In the genomic region with DNA sequence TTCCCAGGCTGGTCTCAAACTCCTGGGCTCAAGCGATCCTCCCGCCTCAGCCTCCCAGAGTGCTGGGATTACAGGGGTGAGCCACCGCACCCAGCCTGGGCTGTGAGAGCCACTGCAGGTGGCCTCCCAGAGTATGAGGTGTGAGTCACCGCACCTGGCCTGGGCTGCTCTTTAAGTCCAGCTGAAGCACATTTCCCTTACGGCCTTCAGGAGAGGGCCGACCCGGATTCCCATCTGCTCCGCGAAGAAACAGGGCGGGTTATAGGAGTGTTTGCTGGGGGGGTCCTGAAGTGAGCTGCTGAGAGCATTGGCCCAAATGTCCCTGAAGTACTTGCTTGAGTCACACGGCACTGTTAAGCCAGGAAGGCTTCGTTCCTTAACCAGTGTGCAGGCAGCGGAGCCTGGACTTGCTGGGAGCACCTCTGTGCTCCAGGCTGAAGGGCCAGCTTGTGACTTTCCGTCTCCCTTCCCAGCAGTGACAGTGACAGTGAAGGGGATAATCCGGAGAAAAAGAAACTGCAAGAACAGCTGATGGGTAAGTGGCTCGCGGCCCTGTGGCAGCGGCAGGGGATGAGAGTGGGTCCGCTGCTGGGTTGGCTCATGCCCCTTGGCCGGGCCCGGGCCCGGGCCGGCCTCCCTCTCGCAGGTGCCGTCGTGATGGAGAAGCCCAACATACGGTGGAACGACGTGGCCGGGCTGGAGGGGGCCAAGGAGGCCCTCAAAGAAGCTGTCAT, we compare ENCODE assay signal across 17 cellular contexts. TPM values are rescaled to one million over a fixed set of nuclear protein-coding genes. Genes with fewer than 3 reads are reported as not detected.
"Had no signal": no experiment of that assay in that cellular context is flagged by ENCODE, and none has a peak within 500 bp of the region (broad histone marks: within the 10 kb centered on the region; RNA-seq: fewer than 3 reads in every experiment).

No MANE protein-coding gene starts in this region.

- H3K27me3 Mint-ChIP-seq: activated CD4-positive, alpha-beta T cell treated with anti-CD3 and anti-CD28 coated beads, Interleukin-2, amount 10 ng/mL, durations not matched to agents 24 days and 14 days; natural killer cell treated with Interleukin-12 subunit alpha and Interleukin-12 subunit beta and Interleukin-15 and Interleukin-18, amount 100 ng/mL, for 72 hours had no signal

- H3K4me3 ChIP-seq: sigmoid colon, spleen, vagina had no signal

- ATAC-seq: activated CD8-positive, alpha-beta T cell treated with anti-CD3 and anti-CD28 coated beads, Interleukin-2, amount 10 ng/mL, durations not matched to agents 7 days and 5 days; natural killer cell treated with Interleukin-12 subunit alpha and Interleukin-12 subunit beta and Interleukin-15 and Interleukin-18, amount 100 ng/mL, for 72 hours; WTC11 had no signal

- H3K9me3 ChIP-seq: sigmoid colon, spleen, vagina had no signal

- H3K4me1 Mint-ChIP-seq: WTC11 had no signal

- H3K4me3 Mint-ChIP-seq: activated CD4-positive, alpha-beta T cell treated with anti-CD3 and anti-CD28 coated beads, Interleukin-2, amount 10 ng/mL, durations not matched to agents 24 days and 14 days; activated CD8-positive, alpha-beta T cell treated with anti-CD3 and anti-CD28 coated beads, Interleukin-2, amount 10 ng/mL, durations not matched to agents 7 days and 5 days; natural killer cell treated with Interleukin-12 subunit alpha and Interleukin-12 subunit beta and Interleukin-15 and Interleukin-18, amount 100 ng/mL, for 72 hours; WTC11 had no signal

- H3K27ac Mint-ChIP-seq: activated CD4-positive, alpha-beta T cell treated with anti-CD3 and anti-CD28 coated beads, Interleukin-2, amount 10 ng/mL, durations not matched to agents 24 days and 14 days; activated CD8-positive, alpha-beta T cell treated with anti-CD3 and anti-CD28 coated beads, Interleukin-2, amount 10 ng/mL, durations not matched to agents 7 days and 5 days; activated T-helper 2 cell treated with anti-CD3 and anti-CD28 coated beads, Interferon-gamma antibody, Interleukin-2, Interleukin-4, amounts not matched to agents 10 μg/mL and 5 μg/mL and 100 μg/mL, durations not matched to agents 14 hours and 24 hours and 36 hours; natural killer cell treated with Interleukin-12 subunit alpha and Interleukin-12 subunit beta and Interleukin-15 and Interleukin-18, amount 100 ng/mL, for 72 hours; WTC11 had no signal

- DNase-seq: activated CD8-positive, alpha-beta T cell treated with anti-CD3 and anti-CD28 coated beads, Interleukin-2, amount 10 ng/mL, durations not matched to agents 7 days and 5 days; activated naive CD4-positive, alpha-beta T cell treated with anti-CD3 and anti-CD28 coated beads, Interleukin-2, amount 50 U/mL, for 16 hours; caudate nucleus; effector CD8-positive, alpha-beta T cell; foreskin fibroblast; kidney glomerular epithelial cell; mesenchymal stem cell; occipital lobe; spleen had no signal

- H3K27ac ChIP-seq: sigmoid colon, vagina had no signal

- H3K27me3 ChIP-seq: sigmoid colon, spleen, vagina had no signal

- FAIRE-seq: endothelial cell of umbilical vein, TTC549 had no signal

- H3K9me3 Mint-ChIP-seq: activated CD4-positive, alpha-beta T cell treated with anti-CD3 and anti-CD28 coated beads, Interleukin-2, amount 10 ng/mL, durations not matched to agents 24 days and 14 days; activated T-helper 2 cell treated with anti-CD3 and anti-CD28 coated beads, Interferon-gamma antibody, Interleukin-2, Interleukin-4, amounts not matched to agents 10 μg/mL and 5 μg/mL and 100 μg/mL, durations not matched to agents 14 hours and 24 hours and 36 hours; natural killer cell treated with Interleukin-12 subunit alpha and Interleukin-12 subunit beta and Interleukin-15 and Interleukin-18, amount 100 ng/mL, for 72 hours; WTC11 had no signal

RNA-seq across cellular contexts. Expression of gene TMED6, which starts 33.2 kb away (rescaled TPM):
- total RNA-seq: occipital lobe, sigmoid colon, vagina had no signal
- polyA plus RNA-seq: endothelial cell of umbilical vein had no signal
